ENCODE assay signal across 1 cellular context in the genomic region with DNA sequence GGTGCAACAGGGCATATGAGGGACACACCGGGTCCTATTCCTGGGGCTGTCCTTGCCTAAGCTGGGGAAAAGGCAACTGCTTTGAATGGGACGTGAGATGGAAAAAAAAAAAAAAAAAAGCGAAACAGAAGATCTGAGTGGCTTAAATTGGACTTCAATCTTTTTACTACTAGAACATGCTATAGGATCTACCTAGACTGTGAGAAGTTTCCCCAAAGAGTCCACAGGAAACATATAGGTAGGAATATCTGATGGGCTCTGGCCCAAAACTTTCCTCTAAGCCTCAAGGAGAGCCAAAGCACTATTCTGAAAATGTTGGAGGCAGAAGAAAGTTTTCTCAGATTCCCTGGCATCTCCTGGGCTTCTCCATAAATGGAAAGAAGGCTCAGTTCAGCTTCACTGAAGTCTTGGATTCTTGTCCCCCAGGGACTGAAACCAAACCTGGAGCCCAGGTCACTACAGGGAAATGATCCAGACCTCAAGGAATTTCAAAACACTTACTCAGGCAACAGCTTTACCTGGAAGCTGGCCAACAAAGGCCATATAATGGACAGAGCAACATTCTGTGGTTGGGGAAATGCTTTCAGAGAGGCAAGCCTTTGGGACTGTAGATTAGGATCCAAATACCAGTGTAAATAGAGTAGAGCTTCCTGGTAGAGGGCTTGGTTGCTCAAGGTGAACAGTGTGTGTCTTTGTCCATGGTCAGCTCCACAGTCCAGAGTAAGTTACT.
A peak's percentile ranks its signal among the peaks of the same experiment; 100 is the strongest.
TF ChIP-seq lines count a peak whose summit lies in the region.

No MANE protein-coding gene starts in this region.

TF ChIP-seq in HepG2, 621 proteins besides CTCF, POLR2A, EP300 and RAD21 (continued from another document and continues in another):
- TF ChIP-seq, protein P1, sequence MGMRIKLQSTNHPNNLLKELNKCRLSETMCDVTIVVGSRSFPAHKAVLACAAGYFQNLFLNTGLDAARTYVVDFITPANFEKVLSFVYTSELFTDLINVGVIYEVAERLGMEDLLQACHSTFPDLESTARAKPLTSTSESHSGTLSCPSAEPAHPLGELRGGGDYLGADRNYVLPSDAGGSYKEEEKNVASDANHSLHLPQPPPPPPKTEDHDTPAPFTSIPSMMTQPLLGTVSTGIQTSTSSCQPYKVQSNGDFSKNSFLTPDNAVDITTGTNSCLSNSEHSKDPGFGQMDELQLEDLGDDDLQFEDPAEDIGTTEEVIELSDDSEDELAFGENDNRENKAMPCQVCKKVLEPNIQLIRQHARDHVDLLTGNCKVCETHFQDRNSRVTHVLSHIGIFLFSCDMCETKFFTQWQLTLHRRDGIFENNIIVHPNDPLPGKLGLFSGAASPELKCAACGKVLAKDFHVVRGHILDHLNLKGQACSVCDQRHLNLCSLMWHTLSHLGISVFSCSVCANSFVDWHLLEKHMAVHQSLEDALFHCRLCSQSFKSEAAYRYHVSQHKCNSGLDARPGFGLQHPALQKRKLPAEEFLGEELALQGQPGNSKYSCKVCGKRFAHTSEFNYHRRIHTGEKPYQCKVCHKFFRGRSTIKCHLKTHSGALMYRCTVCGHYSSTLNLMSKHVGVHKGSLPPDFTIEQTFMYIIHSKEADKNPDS (CRISPR knock-in tag; IDR thresholded peaks at IDR 0.05) = no peak
- TF ChIP-seq ZNF441 (CRISPR knock-in tag; IDR thresholded peaks at IDR 0.05; ENCODE audit: borderline replicate concordance) (no peak), XRCC5 (optimal IDR thresholded peaks at IDR 0.05; ENCODE audit: low read length) (peak; percentile 21), TEAD3 (CRISPR knock-in tag; optimal IDR thresholded peaks at IDR 0.05; ENCODE audit: borderline replicate concordance) (peak; percentile 85), ZNF33B (CRISPR knock-in tag; IDR thresholded peaks at IDR 0.05) (no peak), ZSCAN29 (CRISPR knock-in tag; conservative IDR thresholded peaks at IDR 0.05) (0 out of 2 replicates have a peak, but pooled peaks have one; percentile 20), PPARG (CRISPR knock-in tag; conservative IDR thresholded peaks at IDR 0.05) (peak; percentile 68; the same call in 1 of the 2 replicates), NFIC (IDR thresholded peaks at IDR 0.05; ENCODE audit: low read length) (peak; percentile 90), ATF1 (CRISPR knock-in tag; IDR thresholded peaks at IDR 0.05) (no peak), ZKSCAN8 (CRISPR knock-in tag; IDR thresholded peaks at IDR 0.05; ENCODE audit: borderline replicate concordance) (peak; percentile 30; the same call in 1 of the 2 replicates), ZNF839 (CRISPR knock-in tag; IDR thresholded peaks at IDR 0.05; ENCODE audit: borderline replicate concordance) (no peak), SPEN (CRISPR knock-in tag; IDR thresholded peaks at IDR 0.05; ENCODE audit: low read depth) (peak; percentile 24; the same call in 1 of the 2 replicates), HNRNPLL (IDR thresholded peaks at IDR 0.05; ENCODE audit: low read depth, low read length, poor library complexity, severe bottlenecking) (no peak), RCOR2 (CRISPR knock-in tag; IDR thresholded peaks at IDR 0.05) (peak; percentile 25; the same call in 1 of the 2 replicates), ETV5 (CRISPR knock-in tag; IDR thresholded peaks at IDR 0.05; ENCODE audit: borderline replicate concordance) (peak; percentile 69; the same call in 1 of the 2 replicates), HDAC2 (CRISPR knock-in tag; IDR thresholded peaks at IDR 0.05) (peak; percentile 76), ISL2 (CRISPR knock-in tag; IDR thresholded peaks at IDR 0.05) (peak; percentile 94), NR2F2 (IDR thresholded peaks at IDR 0.05; ENCODE audit: borderline replicate concordance, low read depth) (peak; percentile 45), FOXK1 (CRISPR knock-in tag; IDR thresholded peaks at IDR 0.05; ENCODE audit: borderline replicate concordance, low read depth) (peak; percentile 32; the same call in 1 of the 2 replicates), ZNF614 (CRISPR knock-in tag; IDR thresholded peaks at IDR 0.05; ENCODE audit: borderline replicate concordance) (peak; percentile 65), ZNF292 (CRISPR knock-in tag; IDR thresholded peaks at IDR 0.05; ENCODE audit: borderline replicate concordance, low read depth) (peak; percentile 76; the same call in 1 of the 2 replicates), ZNF83 (CRISPR knock-in tag; IDR thresholded peaks at IDR 0.05; ENCODE audit: borderline replicate concordance) (no peak), KDM6A (CRISPR knock-in tag; IDR thresholded peaks at IDR 0.05; ENCODE audit: low read depth) (0 out of 2 replicates have a peak, but pooled peaks have one; percentile 43), ZNF232 (CRISPR knock-in tag; IDR thresholded peaks at IDR 0.05; ENCODE audit: borderline replicate concordance) (no peak), CEBPB (IDR thresholded peaks at IDR 0.05; ENCODE audit: borderline replicate concordance, low read depth, low read length) (peak; percentile 66; the same call in 1 of the 2 replicates), MED1 (CRISPR knock-in tag; IDR thresholded peaks at IDR 0.05) (peak; percentile 74), MEIS2 (CRISPR knock-in tag; IDR thresholded peaks at IDR 0.05) (peak; percentile 64; the same call in 1 of the 2 replicates), ZNF350 (CRISPR knock-in tag; IDR thresholded peaks at IDR 0.05; ENCODE audit: borderline replicate concordance, low read depth) (0 out of 2 replicates have a peak, but pooled peaks have one; percentile 26), TCF7 (IDR thresholded peaks at IDR 0.05; ENCODE audit: low read depth) (0 out of 2 replicates have a peak, but pooled peaks have one; percentile 16), ZNF101 (CRISPR knock-in tag; IDR thresholded peaks at IDR 0.05; ENCODE audit: borderline replicate concordance, low read depth) (no peak), ZMYM3 (CRISPR knock-in tag; IDR thresholded peaks at IDR 0.05) (peak; percentile 28; the same call in 1 of the 2 replicates)
- TF ChIP-seq, protein P2, sequence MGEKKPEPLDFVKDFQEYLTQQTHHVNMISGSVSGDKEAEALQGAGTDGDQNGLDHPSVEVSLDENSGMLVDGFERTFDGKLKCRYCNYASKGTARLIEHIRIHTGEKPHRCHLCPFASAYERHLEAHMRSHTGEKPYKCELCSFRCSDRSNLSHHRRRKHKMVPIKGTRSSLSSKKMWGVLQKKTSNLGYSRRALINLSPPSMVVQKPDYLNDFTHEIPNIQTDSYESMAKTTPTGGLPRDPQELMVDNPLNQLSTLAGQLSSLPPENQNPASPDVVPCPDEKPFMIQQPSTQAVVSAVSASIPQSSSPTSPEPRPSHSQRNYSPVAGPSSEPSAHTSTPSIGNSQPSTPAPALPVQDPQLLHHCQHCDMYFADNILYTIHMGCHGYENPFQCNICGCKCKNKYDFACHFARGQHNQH (CRISPR knock-in tag; IDR thresholded peaks at IDR 0.05) = peak; percentile 43; the same call in 1 of the 2 replicates
- TF ChIP-seq, protein P3, sequence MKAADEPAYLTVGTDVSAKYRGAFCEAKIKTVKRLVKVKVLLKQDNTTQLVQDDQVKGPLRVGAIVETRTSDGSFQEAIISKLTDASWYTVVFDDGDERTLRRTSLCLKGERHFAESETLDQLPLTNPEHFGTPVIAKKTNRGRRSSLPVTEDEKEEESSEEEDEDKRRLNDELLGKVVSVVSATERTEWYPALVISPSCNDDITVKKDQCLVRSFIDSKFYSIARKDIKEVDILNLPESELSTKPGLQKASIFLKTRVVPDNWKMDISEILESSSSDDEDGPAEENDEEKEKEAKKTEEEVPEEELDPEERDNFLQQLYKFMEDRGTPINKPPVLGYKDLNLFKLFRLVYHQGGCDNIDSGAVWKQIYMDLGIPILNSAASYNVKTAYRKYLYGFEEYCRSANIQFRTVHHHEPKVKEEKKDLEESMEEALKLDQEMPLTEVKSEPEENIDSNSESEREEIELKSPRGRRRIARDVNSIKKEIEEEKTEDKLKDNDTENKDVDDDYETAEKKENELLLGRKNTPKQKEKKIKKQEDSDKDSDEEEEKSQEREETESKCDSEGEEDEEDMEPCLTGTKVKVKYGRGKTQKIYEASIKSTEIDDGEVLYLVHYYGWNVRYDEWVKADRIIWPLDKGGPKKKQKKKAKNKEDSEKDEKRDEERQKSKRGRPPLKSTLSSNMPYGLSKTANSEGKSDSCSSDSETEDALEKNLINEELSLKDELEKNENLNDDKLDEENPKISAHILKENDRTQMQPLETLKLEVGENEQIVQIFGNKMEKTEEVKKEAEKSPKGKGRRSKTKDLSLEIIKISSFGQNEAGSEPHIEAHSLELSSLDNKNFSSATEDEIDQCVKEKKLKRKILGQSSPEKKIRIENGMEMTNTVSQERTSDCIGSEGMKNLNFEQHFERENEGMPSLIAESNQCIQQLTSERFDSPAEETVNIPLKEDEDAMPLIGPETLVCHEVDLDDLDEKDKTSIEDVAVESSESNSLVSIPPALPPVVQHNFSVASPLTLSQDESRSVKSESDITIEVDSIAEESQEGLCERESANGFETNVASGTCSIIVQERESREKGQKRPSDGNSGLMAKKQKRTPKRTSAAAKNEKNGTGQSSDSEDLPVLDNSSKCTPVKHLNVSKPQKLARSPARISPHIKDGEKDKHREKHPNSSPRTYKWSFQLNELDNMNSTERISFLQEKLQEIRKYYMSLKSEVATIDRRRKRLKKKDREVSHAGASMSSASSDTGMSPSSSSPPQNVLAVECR (CRISPR knock-in tag; IDR thresholded peaks at IDR 0.05; ENCODE audit: borderline replicate concordance) = peak; percentile 4; the same call in 1 of the 2 replicates
- TF ChIP-seq, protein P4, sequence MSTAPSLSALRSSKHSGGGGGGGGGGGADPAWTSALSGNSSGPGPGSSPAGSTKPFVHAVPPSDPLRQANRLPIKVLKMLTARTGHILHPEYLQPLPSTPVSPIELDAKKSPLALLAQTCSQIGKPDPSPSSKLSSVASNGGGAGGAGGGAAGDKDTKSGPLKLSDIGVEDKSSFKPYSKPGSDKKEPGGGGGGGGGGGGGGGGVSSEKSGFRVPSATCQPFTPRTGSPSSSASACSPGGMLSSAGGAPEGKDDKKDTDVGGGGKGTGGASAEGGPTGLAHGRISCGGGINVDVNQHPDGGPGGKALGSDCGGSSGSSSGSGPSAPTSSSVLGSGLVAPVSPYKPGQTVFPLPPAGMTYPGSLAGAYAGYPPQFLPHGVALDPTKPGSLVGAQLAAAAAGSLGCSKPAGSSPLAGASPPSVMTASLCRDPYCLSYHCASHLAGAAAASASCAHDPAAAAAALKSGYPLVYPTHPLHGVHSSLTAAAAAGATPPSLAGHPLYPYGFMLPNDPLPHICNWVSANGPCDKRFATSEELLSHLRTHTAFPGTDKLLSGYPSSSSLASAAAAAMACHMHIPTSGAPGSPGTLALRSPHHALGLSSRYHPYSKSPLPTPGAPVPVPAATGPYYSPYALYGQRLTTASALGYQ (CRISPR knock-in tag; IDR thresholded peaks at IDR 0.05) = peak; percentile 65; the same call in 1 of the 2 replicates
- TF ChIP-seq, protein P5, sequence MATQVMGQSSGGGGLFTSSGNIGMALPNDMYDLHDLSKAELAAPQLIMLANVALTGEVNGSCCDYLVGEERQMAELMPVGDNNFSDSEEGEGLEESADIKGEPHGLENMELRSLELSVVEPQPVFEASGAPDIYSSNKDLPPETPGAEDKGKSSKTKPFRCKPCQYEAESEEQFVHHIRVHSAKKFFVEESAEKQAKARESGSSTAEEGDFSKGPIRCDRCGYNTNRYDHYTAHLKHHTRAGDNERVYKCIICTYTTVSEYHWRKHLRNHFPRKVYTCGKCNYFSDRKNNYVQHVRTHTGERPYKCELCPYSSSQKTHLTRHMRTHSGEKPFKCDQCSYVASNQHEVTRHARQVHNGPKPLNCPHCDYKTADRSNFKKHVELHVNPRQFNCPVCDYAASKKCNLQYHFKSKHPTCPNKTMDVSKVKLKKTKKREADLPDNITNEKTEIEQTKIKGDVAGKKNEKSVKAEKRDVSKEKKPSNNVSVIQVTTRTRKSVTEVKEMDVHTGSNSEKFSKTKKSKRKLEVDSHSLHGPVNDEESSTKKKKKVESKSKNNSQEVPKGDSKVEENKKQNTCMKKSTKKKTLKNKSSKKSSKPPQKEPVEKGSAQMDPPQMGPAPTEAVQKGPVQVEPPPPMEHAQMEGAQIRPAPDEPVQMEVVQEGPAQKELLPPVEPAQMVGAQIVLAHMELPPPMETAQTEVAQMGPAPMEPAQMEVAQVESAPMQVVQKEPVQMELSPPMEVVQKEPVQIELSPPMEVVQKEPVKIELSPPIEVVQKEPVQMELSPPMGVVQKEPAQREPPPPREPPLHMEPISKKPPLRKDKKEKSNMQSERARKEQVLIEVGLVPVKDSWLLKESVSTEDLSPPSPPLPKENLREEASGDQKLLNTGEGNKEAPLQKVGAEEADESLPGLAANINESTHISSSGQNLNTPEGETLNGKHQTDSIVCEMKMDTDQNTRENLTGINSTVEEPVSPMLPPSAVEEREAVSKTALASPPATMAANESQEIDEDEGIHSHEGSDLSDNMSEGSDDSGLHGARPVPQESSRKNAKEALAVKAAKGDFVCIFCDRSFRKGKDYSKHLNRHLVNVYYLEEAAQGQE (IDR thresholded peaks at IDR 0.05; ENCODE audit: borderline replicate concordance in 1 of 2, low read depth in 1 of 2, low read length in 2 of 2) = peak in 1 of 2 experiments; percentile 57; a peak in 1 of 4 replicates
- TF ChIP-seq, protein P6, sequence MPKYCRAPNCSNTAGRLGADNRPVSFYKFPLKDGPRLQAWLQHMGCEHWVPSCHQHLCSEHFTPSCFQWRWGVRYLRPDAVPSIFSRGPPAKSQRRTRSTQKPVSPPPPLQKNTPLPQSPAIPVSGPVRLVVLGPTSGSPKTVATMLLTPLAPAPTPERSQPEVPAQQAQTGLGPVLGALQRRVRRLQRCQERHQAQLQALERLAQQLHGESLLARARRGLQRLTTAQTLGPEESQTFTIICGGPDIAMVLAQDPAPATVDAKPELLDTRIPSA (CRISPR knock-in tag; IDR thresholded peaks at IDR 0.05; ENCODE audit: borderline replicate concordance) = no peak
- TF ChIP-seq, protein P7, sequence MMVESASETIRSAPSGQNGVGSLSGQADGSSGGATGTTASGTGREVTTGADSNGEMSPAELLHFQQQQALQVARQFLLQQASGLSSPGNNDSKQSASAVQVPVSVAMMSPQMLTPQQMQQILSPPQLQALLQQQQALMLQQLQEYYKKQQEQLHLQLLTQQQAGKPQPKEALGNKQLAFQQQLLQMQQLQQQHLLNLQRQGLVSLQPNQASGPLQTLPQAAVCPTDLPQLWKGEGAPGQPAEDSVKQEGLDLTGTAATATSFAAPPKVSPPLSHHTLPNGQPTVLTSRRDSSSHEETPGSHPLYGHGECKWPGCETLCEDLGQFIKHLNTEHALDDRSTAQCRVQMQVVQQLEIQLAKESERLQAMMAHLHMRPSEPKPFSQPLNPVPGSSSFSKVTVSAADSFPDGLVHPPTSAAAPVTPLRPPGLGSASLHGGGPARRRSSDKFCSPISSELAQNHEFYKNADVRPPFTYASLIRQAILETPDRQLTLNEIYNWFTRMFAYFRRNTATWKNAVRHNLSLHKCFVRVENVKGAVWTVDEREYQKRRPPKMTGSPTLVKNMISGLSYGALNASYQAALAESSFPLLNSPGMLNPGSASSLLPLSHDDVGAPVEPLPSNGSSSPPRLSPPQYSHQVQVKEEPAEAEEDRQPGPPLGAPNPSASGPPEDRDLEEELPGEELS (CRISPR knock-in tag; IDR thresholded peaks at IDR 0.05) = peak; percentile 75
- TF ChIP-seq, protein P8, sequence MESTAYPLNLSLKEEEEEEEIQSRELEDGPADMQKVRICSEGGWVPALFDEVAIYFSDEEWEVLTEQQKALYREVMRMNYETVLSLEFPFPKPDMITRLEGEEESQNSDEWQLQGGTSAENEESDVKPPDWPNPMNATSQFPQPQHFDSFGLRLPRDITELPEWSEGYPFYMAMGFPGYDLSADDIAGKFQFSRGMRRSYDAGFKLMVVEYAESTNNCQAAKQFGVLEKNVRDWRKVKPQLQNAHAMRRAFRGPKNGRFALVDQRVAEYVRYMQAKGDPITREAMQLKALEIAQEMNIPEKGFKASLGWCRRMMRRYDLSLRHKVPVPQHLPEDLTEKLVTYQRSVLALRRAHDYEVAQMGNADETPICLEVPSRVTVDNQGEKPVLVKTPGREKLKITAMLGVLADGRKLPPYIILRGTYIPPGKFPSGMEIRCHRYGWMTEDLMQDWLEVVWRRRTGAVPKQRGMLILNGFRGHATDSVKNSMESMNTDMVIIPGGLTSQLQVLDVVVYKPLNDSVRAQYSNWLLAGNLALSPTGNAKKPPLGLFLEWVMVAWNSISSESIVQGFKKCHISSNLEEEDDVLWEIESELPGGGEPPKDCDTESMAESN (CRISPR knock-in tag; conservative IDR thresholded peaks at IDR 0.05) = 0 out of 2 replicates have a peak, but pooled peaks have one; percentile 39
